Comparison of ENCODE assay signal across 18 cellular contexts in genomic region chrX:15114865-15115566, GRCh38.
DNase-seq lines count a peak whose midpoint lies in the region; ATAC-seq, FAIRE-seq and TF ChIP-seq lines count a peak whose summit lies in the region.
"Had no signal": no experiment of that assay in that cellular context is flagged by ENCODE, and none has a peak within 500 bp of the region (broad histone marks: within the 10 kb centered on the region; RNA-seq: fewer than 3 reads in every experiment).

No MANE protein-coding gene starts in this region.

- H3K36me3 ChIP-seq in HUES48 (ENCODE audit: control insufficient read depth, insufficient read depth, low read length) (no peaks in the 10 kb centered on the region), astrocyte (ENCODE audit: insufficient read depth, low read length) (no peaks in the 10 kb centered on the region), iPS-20b (ENCODE audit: insufficient read depth, low read depth, low read length) (no peaks in the 10 kb centered on the region)
- H3K36me3 ChIP-seq: BLaER1 treated with 17β-estradiol and CSF1 and Interleukin-3, amounts not matched to agents 10 nM and 100 nM; HAP-1 had no signal

- no peak overlapping the region for H3K4me3 Mint-ChIP-seq in astrocyte (ENCODE audit: unreplicated experiment)
- H3K4me3 Mint-ChIP-seq: CD8-positive, alpha-beta T cell had no signal

- no peak for ATAC-seq in HG02610 (IDR thresholded peaks at IDR 0.05; ENCODE audit: unreplicated experiment)
- ATAC-seq: CD8-positive, alpha-beta T cell; HepG2 had no signal

- H3K27me3 ChIP-seq in HUES48 (ENCODE audit: control insufficient read depth, insufficient read depth, low read length), result no peaks in the 10 kb centered on the region
- no peaks in the 10 kb centered on the region for H3K27me3 ChIP-seq in astrocyte (ENCODE audit: insufficient read depth, low read length)
- no peaks in the 10 kb centered on the region for H3K27me3 ChIP-seq in iPS-20b (ENCODE audit: insufficient read depth, low read length)

- H3K4me1 Mint-ChIP-seq in astrocyte (ENCODE audit: low read depth, unreplicated experiment), result no peaks in the 10 kb centered on the region

- no peaks in the 10 kb centered on the region for H3K27me3 Mint-ChIP-seq in astrocyte (ENCODE audit: low read depth, unreplicated experiment)

- no peaks in the 10 kb centered on the region for H4K20me1 ChIP-seq in astrocyte (ENCODE audit: insufficient read depth, low read length)
- H4K20me1 ChIP-seq: BLaER1 treated with 17β-estradiol and CSF1 and Interleukin-3, amounts not matched to agents 10 nM and 100 nM had no signal

- DNase-seq in astrocyte (ENCODE audit: low read depth), result no peak
- peak; percentile 28 for DNase-seq in retina
- DNase-seq in GM20000 (ENCODE audit: low spot score), result no peak
- DNase-seq in HuH-7 (ENCODE audit: low spot score), result no peak
- DNase-seq: CD8-positive, alpha-beta T cell; DMS53; EL; KG1; NCI-H1105 treated with DMSO at 0.1 percent for 48 hours; NCI-H1694; NCI-H226; NCI-H524 had no signal

- no peak overlapping the region for H2AFZ ChIP-seq in astrocyte (ENCODE audit: low read depth, low read length)

- no peaks in the 10 kb centered on the region for H3K9me3 Mint-ChIP-seq in astrocyte (ENCODE audit: unreplicated experiment)
- H3K9me3 Mint-ChIP-seq: CD8-positive, alpha-beta T cell had no signal

- H3K79me2 ChIP-seq in astrocyte (ENCODE audit: insufficient read depth, low read length), result no peaks in the 10 kb centered on the region

- H3K4me3 ChIP-seq in HUES48 (ENCODE audit: low read depth, low read length), result peak overlapping the region; percentile 7
- no peak overlapping the region for H3K4me3 ChIP-seq in astrocyte (ENCODE audit: insufficient read depth, low read depth, low read length)
- peak overlapping the region; percentile 6; the same call in 1 of the 2 replicates for H3K4me3 ChIP-seq in iPS-20b (ENCODE audit: low read length)
- H3K4me3 ChIP-seq: BLaER1 treated with 17β-estradiol and CSF1 and Interleukin-3, amounts not matched to agents 10 nM and 100 nM; HAP-1 had no signal

- H3K27ac ChIP-seq in HUES48 (ENCODE audit: low read depth, low read length), result peak overlapping the region; percentile 78
- no peak overlapping the region for H3K27ac ChIP-seq in astrocyte (ENCODE audit: low read depth, low read length)
- H3K27ac ChIP-seq in iPS-20b (ENCODE audit: low read length), result no peak overlapping the region
- H3K27ac ChIP-seq: BLaER1 treated with 17β-estradiol and CSF1 and Interleukin-3, amounts not matched to agents 10 nM and 100 nM had no signal

- H3K9ac ChIP-seq in HUES48 (ENCODE audit: low read depth, low read length), result peak overlapping the region; percentile 4; the same call in 1 of the 2 replicates
- H3K9ac ChIP-seq in astrocyte (ENCODE audit: low read length), result no peak overlapping the region
- H3K9ac ChIP-seq in iPS-20b (ENCODE audit: low read depth, low read length), result peak overlapping the region; percentile 20; the same call in 1 of the 2 replicates
- H3K9ac ChIP-seq: BLaER1 treated with 17β-estradiol and CSF1 and Interleukin-3, amounts not matched to agents 10 nM and 100 nM had no signal

- H3K36me3 Mint-ChIP-seq in astrocyte (ENCODE audit: low read depth, unreplicated experiment), result no peaks in the 10 kb centered on the region
- H3K36me3 Mint-ChIP-seq: CD8-positive, alpha-beta T cell had no signal

- no peaks in the 10 kb centered on the region for H3K9me3 ChIP-seq in HUES48 (ENCODE audit: control insufficient read depth, insufficient read depth, low read length)
- no peaks in the 10 kb centered on the region for H3K9me3 ChIP-seq in astrocyte (ENCODE audit: insufficient read depth, low read depth, low read length)
- no peaks in the 10 kb centered on the region for H3K9me3 ChIP-seq in iPS-20b (ENCODE audit: insufficient read depth, low read depth, low read length)
- H3K9me3 ChIP-seq: HAP-1 had no signal

- FAIRE-seq in astrocyte (lab: Jason Lieb, UNC), result peak; percentile 41
- FAIRE-seq: HepG2 had no signal

- no peak overlapping the region for H3K27ac Mint-ChIP-seq in astrocyte (ENCODE audit: unreplicated experiment)
- H3K27ac Mint-ChIP-seq: CD8-positive, alpha-beta T cell had no signal

- H3K4me2 ChIP-seq in astrocyte (ENCODE audit: low read length), result no peak overlapping the region
- H3K4me2 ChIP-seq: BLaER1 treated with 17β-estradiol and CSF1 and Interleukin-3, amounts not matched to agents 10 nM and 100 nM had no signal

- peaks cover 22% of the 10 kb centered on the region for H3K4me1 ChIP-seq in HUES48 (ENCODE audit: control insufficient read depth, insufficient read depth, low read length)
- H3K4me1 ChIP-seq in astrocyte (ENCODE audit: insufficient read depth, low read length), result no peaks in the 10 kb centered on the region
- peaks cover 6% of the 10 kb centered on the region; the same call in 1 of the 2 replicates for H3K4me1 ChIP-seq in iPS-20b (ENCODE audit: insufficient read depth, low read length)
- H3K4me1 ChIP-seq: BLaER1 treated with 17β-estradiol and CSF1 and Interleukin-3, amounts not matched to agents 10 nM and 100 nM; HAP-1 had no signal

- TF ChIP-seq CTCF in astrocyte (IDR thresholded peaks at IDR 0.05; ENCODE audit: insufficient read depth, low read depth, low read length) (no peak), GM20000 (IDR thresholded peaks at IDR 0.05; ENCODE audit: extremely low read depth, missing control alignments) (no peak)
